ENCODE assay signal across 21 cellular contexts in the genomic region with DNA sequence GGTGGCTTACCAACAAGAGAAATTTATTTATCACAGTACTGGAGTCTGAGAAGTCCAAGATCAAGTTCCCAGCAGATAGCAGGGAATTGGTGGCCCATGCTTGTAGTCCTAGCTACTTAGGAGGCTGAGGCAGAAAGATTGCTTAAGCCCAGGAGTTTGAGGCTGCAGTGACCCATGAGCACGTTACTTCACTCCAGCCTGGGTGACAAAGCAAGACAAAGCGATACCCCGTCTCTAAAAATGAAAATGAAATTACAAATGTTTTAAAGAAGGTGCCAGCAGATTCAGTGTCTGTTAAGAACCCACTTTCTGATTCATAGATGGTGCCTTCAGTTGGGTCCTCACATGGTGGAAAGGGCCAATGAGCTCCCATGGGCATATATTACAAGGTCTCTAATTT. TPM values are rescaled to one million over a fixed set of nuclear protein-coding genes. Genes with fewer than 3 reads are reported as not detected.
DNase-seq lines count a peak whose midpoint lies in the region; ATAC-seq and TF ChIP-seq lines count a peak whose summit lies in the region.
"Had no signal": no experiment of that assay in that cellular context is flagged by ENCODE, and none has a peak within 500 bp of the region (broad histone marks: within the 10 kb centered on the region; RNA-seq: fewer than 3 reads in every experiment).

No MANE protein-coding gene starts in this region.

- H3K27me3 ChIP-seq in IMR-90 (ENCODE audit: control insufficient read depth, insufficient read depth, low read length) = no peaks in the 10 kb centered on the region
- H3K27me3 ChIP-seq in psoas muscle (ENCODE audit: insufficient read depth in 3 of 3, low read length in 2 of 3) = no peaks in the 10 kb centered on the region

- H2AK9ac ChIP-seq in IMR-90 (replicated peaks; ENCODE audit: low read depth, low read length, poor library complexity) = no peak overlapping the region

- intact Hi-C loops in CD14-positive monocyte (cut with micrococcal nuclease) = no loop called here
- intact Hi-C loops in IMR-90 (cut with micrococcal nuclease) = no loop called here
- intact Hi-C loops in psoas muscle (cut with DNase I) = loop anchor here in 1 of 2 donors (5.0 kb wide), 1 partner anchor 87 kb away; no protein-coding TSS in a partner anchor
- intact Hi-C loops in activated naive CD4-positive, alpha-beta T cell treated with anti-CD3 and anti-CD28 coated beads for 36 hours (cut with micrococcal nuclease) = no loop called here

- H2BK20ac ChIP-seq in IMR-90 (ENCODE audit: low read depth, low read length) = no peak overlapping the region

- H3K23ac ChIP-seq in IMR-90 (ENCODE audit: low read depth, low read length) = no peak overlapping the region

- no peak overlapping the region for H2BK5ac ChIP-seq in IMR-90 (ENCODE audit: low read depth, low read length, poor library complexity, severe bottlenecking)

- no peak overlapping the region for H3K14ac ChIP-seq in IMR-90 (replicated peaks; ENCODE audit: low read depth, low read length)

- no peaks in the 10 kb centered on the region for H3K36me3 ChIP-seq in IMR-90 (ENCODE audit: control insufficient read depth, insufficient read depth, low read length)
- no peaks in the 10 kb centered on the region for H3K36me3 ChIP-seq in psoas muscle (ENCODE audit: insufficient read depth in 1 of 2, low read depth in 1 of 2)

- BruUV-seq in IMR-90 (replicated peaks; lab: Mats Ljungman, UMichigan) = no TSS peak

- peaks cover 3 to 6% (median 5%) of the 10 kb centered on the region in 7 donors for H3K9me3 Mint-ChIP-seq in CD14-positive monocyte
- peaks cover 1% of the 10 kb centered on the region for H3K9me3 Mint-ChIP-seq in natural killer cell treated with Interleukin-12 subunit alpha and Interleukin-12 subunit beta and Interleukin-15 and Interleukin-18, amount 100 ng/mL, for 72 hours
- peaks cover 11% of the 10 kb centered on the region for H3K9me3 Mint-ChIP-seq in activated naive CD4-positive, alpha-beta T cell treated with anti-CD3 and anti-CD28 coated beads for 36 hours

- no peak overlapping the region for H4K91ac ChIP-seq in IMR-90 (ENCODE audit: insufficient read depth, low read depth, low read length)

- no peaks in the 10 kb centered on the region for H3K27me3 Mint-ChIP-seq in CD14-positive monocyte (ENCODE audit: low read depth in 3 of 3)
- H3K27me3 Mint-ChIP-seq in natural killer cell treated with Interleukin-12 subunit alpha and Interleukin-12 subunit beta and Interleukin-15 and Interleukin-18, amount 100 ng/mL, for 72 hours = no peaks in the 10 kb centered on the region
- no peaks in the 10 kb centered on the region for H3K27me3 Mint-ChIP-seq in activated naive CD4-positive, alpha-beta T cell treated with anti-CD3 and anti-CD28 coated beads for 36 hours (ENCODE audit: low read depth)

- H2BK120ac ChIP-seq in IMR-90 (ENCODE audit: low read depth, low read length) = no peak overlapping the region

- TF ChIP-seq POLR2A in IMR-90 (IDR thresholded peaks at IDR 0.05; ENCODE audit: low read depth, low read length) = no peak

- DNase-seq in CD14-positive monocyte (ENCODE audit: low spot score) (peak; percentile 74), IMR-90 (no peak), OCI-M1 (lab: John Stamatoyannopoulos, UW) (peak; percentile 54), psoas muscle (no peak), midbrain (lab: John Stamatoyannopoulos, UW) (no peak)
- DNase-seq in natural killer cell treated with Interleukin-12 subunit alpha and Interleukin-12 subunit beta and Interleukin-15 and Interleukin-18, amount 100 ng/mL, for 72 hours (ENCODE audit: low spot score) = no peak
- no peak for DNase-seq in activated naive CD4-positive, alpha-beta T cell treated with anti-CD3 and anti-CD28 coated beads for 36 hours
- DNase-seq: DMS53, GDM1, KBM-7, MM.1S, NCI-H1105 treated with DMSO at 0.1 percent for 48 hours, NCI-H2029 treated with DMSO at 0.1 percent for 48 hours, NCI-H2171, NCI-H345, NCI-H524, NCI-H82, SHP77 treated with DMSO at 0.1 percent for 48 hours had no signal

- H3K4me1 Mint-ChIP-seq in CD14-positive monocyte = peaks cover 62% of the 10 kb centered on the region
- H3K4me1 Mint-ChIP-seq in natural killer cell treated with Interleukin-12 subunit alpha and Interleukin-12 subunit beta and Interleukin-15 and Interleukin-18, amount 100 ng/mL, for 72 hours (ENCODE audit: low read depth in 2 of 2) = peaks cover 0 to 3% of the 10 kb centered on the region in 2 donors
- peaks cover 3% of the 10 kb centered on the region for H3K4me1 Mint-ChIP-seq in activated naive CD4-positive, alpha-beta T cell treated with anti-CD3 and anti-CD28 coated beads for 36 hours (ENCODE audit: low read depth)

- H4K8ac ChIP-seq in IMR-90 (ENCODE audit: low read depth in 2 of 2, low read length in 2 of 2) = no peak overlapping the region

- 0 out of 2 replicates have a peak, but pooled peaks cover 5% of the 10 kb centered on the region for H3K9me1 ChIP-seq in IMR-90 (ENCODE audit: insufficient read depth, low read length)

- dilution Hi-C loops in IMR-90 (cut with HindIII; ENCODE audit: low sequenced_read_pairs, unreplicated experiment) = no loop called here

- peak overlapping the region in 1 of 2 donors; percentile 35 for H3K4me3 Mint-ChIP-seq in CD14-positive monocyte
- no peak overlapping the region for H3K4me3 Mint-ChIP-seq in natural killer cell treated with Interleukin-12 subunit alpha and Interleukin-12 subunit beta and Interleukin-15 and Interleukin-18, amount 100 ng/mL, for 72 hours
- H3K4me3 Mint-ChIP-seq in activated naive CD4-positive, alpha-beta T cell treated with anti-CD3 and anti-CD28 coated beads for 36 hours = no peak overlapping the region

- H3K9me3 ChIP-seq in IMR-90 (ENCODE audit: control insufficient read depth, insufficient read depth, low read length) (peaks cover under 1% of the 10 kb centered on the region), psoas muscle (no peaks in the 10 kb centered on the region)

- H3K9ac ChIP-seq in IMR-90 (ENCODE audit: low read depth, low read length) = no peak overlapping the region

- CTCF ChIA-PET in IMR-90 (lab: Yijun Ruan, JAX) = no interaction called here
- CTCF ChIA-PET in activated naive CD4-positive, alpha-beta T cell treated with anti-CD3 and anti-CD28 coated beads for 36 hours (lab: Charles Lee) = interaction anchor here (0.6 kb wide), 2 partner anchors 69 to 956 kb away, joined by 3 to 4 read pairs; no protein-coding TSS in a partner anchor

- no peak overlapping the region for H2AK5ac ChIP-seq in IMR-90 (ENCODE audit: low read depth, low read length)

- peak overlapping the region; percentile 56; the same call in 2 of the 3 replicates for H2BK15ac ChIP-seq in IMR-90 (ENCODE audit: low read depth, low read length)

- TF ChIP-seq CTCF in CD14-positive monocyte (IDR thresholded peaks at IDR 0.05) (no peak), IMR-90 (conservative IDR thresholded peaks at IDR 0.05; ENCODE audit: low read depth, low read length) (no peak), psoas muscle (IDR thresholded peaks at IDR 0.05) (no peak)

- no peak for TF ChIP-seq RAD21 in IMR-90 (IDR thresholded peaks at IDR 0.05; ENCODE audit: low read length)

- H3K4me1 ChIP-seq in IMR-90 (ENCODE audit: control insufficient read depth, insufficient read depth, low read length) = peaks cover 9% of the 10 kb centered on the region
- no peaks in the 10 kb centered on the region for H3K4me1 ChIP-seq in psoas muscle

- no peaks in the 10 kb centered on the region for H4K20me1 ChIP-seq in IMR-90 (ENCODE audit: insufficient read depth, low read length)

- peak overlapping the region; percentile 68 to 90 (median 88) for H3K27ac Mint-ChIP-seq in CD14-positive monocyte
- H3K27ac Mint-ChIP-seq in natural killer cell treated with Interleukin-12 subunit alpha and Interleukin-12 subunit beta and Interleukin-15 and Interleukin-18, amount 100 ng/mL, for 72 hours = no peak overlapping the region
- H3K27ac Mint-ChIP-seq in activated naive CD4-positive, alpha-beta T cell treated with anti-CD3 and anti-CD28 coated beads for 36 hours = no peak overlapping the region

- no peak overlapping the region for H3K27ac ChIP-seq in IMR-90 (ENCODE audit: insufficient read depth, low read length)
- H3K27ac ChIP-seq in psoas muscle = no peak overlapping the region
- H3K27ac ChIP-seq: C4-2B, RWPE1 had no signal

- no peak overlapping the region for H3K4ac ChIP-seq in IMR-90 (ENCODE audit: low read depth, low read length)

- POLR2A ChIA-PET in IMR-90 (lab: Charles Lee; ENCODE audit: unreplicated experiment) = interaction anchor here (0.6 kb wide), 1 partner anchor 172 kb away, joined by 3 read pairs; no protein-coding TSS in a partner anchor

- peaks cover 0 to 2% of the 10 kb centered on the region in 2 donors for H3K36me3 Mint-ChIP-seq in CD14-positive monocyte
- H3K36me3 Mint-ChIP-seq in natural killer cell treated with Interleukin-12 subunit alpha and Interleukin-12 subunit beta and Interleukin-15 and Interleukin-18, amount 100 ng/mL, for 72 hours = peaks cover 2% of the 10 kb centered on the region
- no peaks in the 10 kb centered on the region for H3K36me3 Mint-ChIP-seq in activated naive CD4-positive, alpha-beta T cell treated with anti-CD3 and anti-CD28 coated beads for 36 hours (ENCODE audit: low read depth)

- H3K79me1 ChIP-seq in IMR-90 (ENCODE audit: low read depth in 1 of 2, low read length in 2 of 2) = no peaks in the 10 kb centered on the region

- no peak overlapping the region for H4K5ac ChIP-seq in IMR-90 (ENCODE audit: low read depth, low read length)

- in situ Hi-C loops in IMR-90 (cut with MboI; ENCODE audit: low sequenced_read_pairs) = no loop called here

- ATAC-seq in IMR-90 (ENCODE audit: low read depth) = no peak
- ATAC-seq in natural killer cell treated with Interleukin-12 subunit alpha and Interleukin-12 subunit beta and Interleukin-15 and Interleukin-18, amount 100 ng/mL, for 72 hours = peak; percentile 76 to 90
- ATAC-seq in psoas muscle = no peak
- ATAC-seq: SK-N-SH treated with all-trans-retinoic acid at 6 μM for 48 hours had no signal

- 100% methylated on average over 2 of the region's 3 CpGs; no CpG with 5 or more reads in 1 of the 2 experiments for WGBS in IMR-90 (ENCODE audit: extremely low coverage in 2 of 2, insufficient read length in 1 of 2), 2 experiments
- 90 to 95% (median 92%) methylated on average over 3 of the region's 3 CpGs for WGBS in psoas muscle, 3 donors

- H3K18ac ChIP-seq in IMR-90 (ENCODE audit: low read depth, low read length) = no peak overlapping the region

- no peak overlapping the region for H3K4me3 ChIP-seq in IMR-90 (ENCODE audit: insufficient read depth, low read depth, low read length)
- H3K4me3 ChIP-seq in psoas muscle = no peak overlapping the region

- H3K56ac ChIP-seq in IMR-90 (ENCODE audit: extremely low read depth, insufficient read depth, low read length) = no peak overlapping the region

- H2AFZ ChIP-seq in IMR-90 (replicated peaks; ENCODE audit: low read length, poor library complexity) = no peak overlapping the region

- H3K4me2 ChIP-seq in IMR-90 (ENCODE audit: low read depth, low read length) = no peak overlapping the region

RNA-seq across cellular contexts. Expression of a gene that starts 20.6 kb away (rescaled TPM):
- polyA plus RNA-seq in CD14-positive monocyte = 1 to 10 TPM; 3.2 to 4.7 TPM
- total RNA-seq in IMR-90 (2012; rRNA removed) = 28.5 and 42.2 TPM in 2 replicates
- polyA plus RNA-seq in IMR-90 (2012; rRNA removed) = 8.3 and 9.0 TPM in 2 replicates
- polyA plus RNA-seq in IMR-90 (2012; cell fraction: cytosol; rRNA removed) = 1.2 and 3.0 TPM in 2 replicates
- 1.6 and 18.4 TPM in 2 replicates for polyA plus RNA-seq in IMR-90 (2012; cell fraction: nucleus; rRNA removed; ENCODE audit: low replicate concordance)
- 1 to 10 TPM; 4.5 to 5.3 TPM for total RNA-seq in natural killer cell treated with Interleukin-12 subunit alpha and Interleukin-12 subunit beta and Interleukin-15 and Interleukin-18, amount 100 ng/mL, for 72 hours
- 10 to 100 TPM; 10.9 to 14.9 (median 11.3) TPM for total RNA-seq in psoas muscle
- 10 to 100 TPM in 2 of 3 donors, 1 to 10 TPM in 1; 8.2 to 18.2 (median 17.6) TPM for polyA plus RNA-seq in psoas muscle
- 1 to 10 TPM; 2.3 to 2.6 TPM for total RNA-seq in activated naive CD4-positive, alpha-beta T cell treated with anti-CD3 and anti-CD28 coated beads for 36 hours

Comparison
In these comparisons a context has a peak if more than half of its experiments do, and no peak if none do; other contexts are left out.
1. DNase-seq: peak in CD14-positive monocyte (single experiment) and OCI-M1 (single experiment); none in IMR-90 (single experiment), natural killer cell treated with Interleukin-12 subunit alpha and Interleukin-12 subunit beta and Interleukin-15 and Interleukin-18, amount 100 ng/mL, for 72 hours (single experiment), psoas muscle (0 of 2), midbrain (single experiment) and activated naive CD4-positive, alpha-beta T cell treated with anti-CD3 and anti-CD28 coated beads for 36 hours (single experiment).
2. H3K27ac Mint-ChIP-seq: peak in CD14-positive monocyte (7 of 7); none in natural killer cell treated with Interleukin-12 subunit alpha and Interleukin-12 subunit beta and Interleukin-15 and Interleukin-18, amount 100 ng/mL, for 72 hours (0 of 2) and activated naive CD4-positive, alpha-beta T cell treated with anti-CD3 and anti-CD28 coated beads for 36 hours (single experiment).
3. ATAC-seq: peak in natural killer cell treated with Interleukin-12 subunit alpha and Interleukin-12 subunit beta and Interleukin-15 and Interleukin-18, amount 100 ng/mL, for 72 hours (2 of 2); none in IMR-90 (single experiment) and psoas muscle (0 of 4).